8 cellular contexts compared by ENCODE assay signal in genomic region chr7:100897111-100897608, GRCh38. TPM values are rescaled to one million over a fixed set of nuclear protein-coding genes. Genes with fewer than 3 reads are reported as not detected.
A peak's percentile ranks its signal among the peaks of the same experiment; 100 is the strongest.
DNase-seq lines count a peak whose midpoint lies in the region; ATAC-seq, FAIRE-seq and TF ChIP-seq lines count a peak whose summit lies in the region.

No MANE protein-coding gene starts in this region.

- peak; percentile 29 to 56 (median 49) for ATAC-seq in pancreas
- ATAC-seq in HG03175 (IDR thresholded peaks at IDR 0.05; ENCODE audit: unreplicated experiment) = no peak

- peaks cover 9% of the 10 kb centered on the region for H3K9me3 Mint-ChIP-seq in glutamatergic neuron (ENCODE audit: unreplicated experiment)

- no peaks in the 10 kb centered on the region for H3K36me3 ChIP-seq in pancreas

- peak overlapping the region in 2 of 4 donors; percentile 60 to 67 for H3K4me3 ChIP-seq in pancreas

- 2 to 6% methylated on average over 8 to 35 of the region's 35 CpGs for WGBS in pancreas, 2 donors

- peaks cover 5% of the 10 kb centered on the region for H3K36me3 Mint-ChIP-seq in glutamatergic neuron (ENCODE audit: unreplicated experiment)

- H3K27me3 ChIP-seq in pancreas = no peaks in the 10 kb centered on the region

- DNase-seq in EH (ENCODE audit: low read depth) = peak; percentile 32
- DNase-seq in NCI-H2171 treated with DMSO at 0.1 percent for 48 hours (lab: John Stamatoyannopoulos, UW) = peak; percentile 61
- peak; percentile 35 for DNase-seq in activated effector memory CD4-positive, alpha-beta T cell treated with Interleukin-2 at 50 U/mL for 16 hours
- peak; percentile 79 for DNase-seq in glutamatergic neuron
- DNase-seq in pancreas = peak; percentile 12 to 86 (median 74)
- no peak for DNase-seq in NCI-H2029 treated with DMSO at 0.1 percent for 48 hours (lab: John Stamatoyannopoulos, UW)
- DNase-seq in glomerular visceral epithelial cell (ENCODE audit: extremely low spot score) = no peak

- peak overlapping the region; percentile 81 for H3K4me3 Mint-ChIP-seq in glutamatergic neuron (ENCODE audit: unreplicated experiment)

- intact Hi-C loops in pancreas (cut with DNase I) = loop anchor here in 2 of 3 donors (2.0 to 10.0 kb wide), 2 partner anchors 164 to 168 kb away; no protein-coding TSS in a partner anchor

- H3K27ac ChIP-seq in pancreas = peak overlapping the region in 2 of 4 donors; percentile 33 to 72

- FAIRE-seq in pancreas (lab: Jason Lieb, UNC) = no peak

- H3K9me3 ChIP-seq in pancreas = no peaks in the 10 kb centered on the region

- H3K27ac Mint-ChIP-seq in glutamatergic neuron (ENCODE audit: unreplicated experiment) = no peak overlapping the region

- peaks cover 11% of the 10 kb centered on the region for H3K27me3 Mint-ChIP-seq in glutamatergic neuron (ENCODE audit: unreplicated experiment)

- peaks cover 5% of the 10 kb centered on the region for H3K4me1 Mint-ChIP-seq in glutamatergic neuron (ENCODE audit: low read depth, unreplicated experiment)

- TF ChIP-seq CTCF in glutamatergic neuron (IDR thresholded peaks at IDR 0.05; ENCODE audit: partially characterized antibody, unreplicated experiment) = peak; percentile 87
- peak; percentile 47 to 77 (median 67) for TF ChIP-seq CTCF in pancreas (IDR thresholded peaks at IDR 0.05)

- H3K4me1 ChIP-seq in pancreas = peaks cover 0 to 16% (median 5%) of the 10 kb centered on the region in 3 donors

RNA-seq across cellular contexts. Expression of gene ACHE, which starts 1.5 kb away (rescaled TPM):
- total RNA-seq in glutamatergic neuron (ENCODE audit: unreplicated experiment) = 30.0 TPM
- total RNA-seq in pancreas = 10 to 100 TPM in 1 of 6 donors, 1 to 10 TPM in 5; 1.2 to 10.9 (median 3.3) TPM
- polyA plus RNA-seq in pancreas = 1 to 10 TPM; 2.2 to 4.1 TPM

RNA-seq across cellular contexts. Expression of gene UFSP1, which starts 7.6 kb away (rescaled TPM):
- 3.2 TPM for total RNA-seq in glutamatergic neuron (ENCODE audit: unreplicated experiment)
- total RNA-seq in pancreas = 1 to 10 TPM in 5 of 6 donors, under 1 TPM in 1; 0.83 to 3.2 (median 2.1) TPM
- 1 to 10 TPM; 5.2 to 6.3 TPM for polyA plus RNA-seq in pancreas

RNA-seq across cellular contexts. Expression of gene SRRT, which starts 22.3 kb away (rescaled TPM):
- 213 TPM for total RNA-seq in glutamatergic neuron (ENCODE audit: unreplicated experiment)
- 10 to 100 TPM; 39.2 to 83.5 (median 50.0) TPM for total RNA-seq in pancreas
- polyA plus RNA-seq in pancreas = 100 to 1,000 TPM; 139 to 179 TPM

RNA-seq across cellular contexts. Expression of gene TRIP6, which starts 30.0 kb away (rescaled TPM):
- total RNA-seq in glutamatergic neuron (ENCODE audit: unreplicated experiment) = 13.1 TPM
- total RNA-seq in pancreas = 10 to 100 TPM; 24.1 to 36.6 (median 33.1) TPM
- polyA plus RNA-seq in pancreas = 10 to 100 TPM; 41.7 to 57.6 TPM

RNA-seq across cellular contexts. Expression of gene SLC12A9, which starts 44.6 kb away (rescaled TPM):
- 36.7 TPM for total RNA-seq in glutamatergic neuron (ENCODE audit: unreplicated experiment)
- 10 to 100 TPM; 11.9 to 20.8 (median 13.9) TPM for total RNA-seq in pancreas
- 10 to 100 TPM; 34.4 to 34.6 TPM for polyA plus RNA-seq in pancreas

Comparison
In these comparisons a context has a peak if more than half of its experiments do, and no peak if none do; other contexts are left out.
1. DNase-seq: peak in EH (single experiment), NCI-H2171 treated with DMSO at 0.1 percent for 48 hours (single experiment), activated effector memory CD4-positive, alpha-beta T cell treated with Interleukin-2 at 50 U/mL for 16 hours (single experiment), glutamatergic neuron (single experiment) and pancreas (6 of 6); none in NCI-H2029 treated with DMSO at 0.1 percent for 48 hours (single experiment) and glomerular visceral epithelial cell (single experiment).